ENCODE assay signal across 12 cellular contexts in genomic region chr2:223762853-223763252, GRCh38.
A peak's percentile ranks its signal among the peaks of the same experiment; 100 is the strongest.
DNase-seq lines count a peak whose midpoint lies in the region; ATAC-seq, FAIRE-seq and TF ChIP-seq lines count a peak whose summit lies in the region.
"Had no signal": no experiment of that assay in that cellular context is flagged by ENCODE, and none has a peak within 500 bp of the region (broad histone marks: within the 10 kb centered on the region; RNA-seq: fewer than 3 reads in every experiment).

No MANE protein-coding gene starts in this region.

- WGBS in mesendoderm (ENCODE audit: extremely low coverage, insufficient coverage, low lambda C conversion rate), result no CpG with 5 or more reads among the region's 1 CpG

- H2AK5ac ChIP-seq in mesendoderm (ENCODE audit: low read length), result no peak overlapping the region

- POLR2A ChIA-PET in HCT116 (lab: Charles Lee), result interaction anchor here (1.5 kb wide), 1 partner anchor 66 kb away, joined by 3 read pairs; no protein-coding TSS in a partner anchor

- peak overlapping the region; percentile 69 for H4K8ac ChIP-seq in mesendoderm (ENCODE audit: low read depth, low read length)

- H3K27ac ChIP-seq in HCT116 (ENCODE audit: low read depth, low read length), result peak overlapping the region; percentile 91
- no peak overlapping the region for H3K27ac ChIP-seq in astrocyte (ENCODE audit: low read depth, low read length)
- no peak overlapping the region for H3K27ac ChIP-seq in mesendoderm (ENCODE audit: low read depth, low read length)
- H3K27ac ChIP-seq in tibial artery, result no peak overlapping the region
- H3K27ac ChIP-seq: suprapubic skin had no signal

- TF ChIP-seq CTCF in HCT116 (IDR thresholded peaks at IDR 0.05 in 2 of 3, conservative IDR thresholded peaks at IDR 0.05 in 1 of 3; ENCODE audit: borderline replicate concordance in 1 of 3, insufficient read depth in 1 of 3, low read depth in 2 of 3, low read length in 2 of 3) (no peak), astrocyte (IDR thresholded peaks at IDR 0.05; ENCODE audit: insufficient read depth, low read depth, low read length) (no peak), tibial artery (IDR thresholded peaks at IDR 0.05) (no peak)

- no peak overlapping the region for H3K4me3 Mint-ChIP-seq in astrocyte (ENCODE audit: unreplicated experiment)
- H3K4me3 Mint-ChIP-seq: WTC11 had no signal

- no peaks in the 10 kb centered on the region for H3K36me3 Mint-ChIP-seq in astrocyte (ENCODE audit: low read depth, unreplicated experiment)

- no peak for ATAC-seq in HCT116
- ATAC-seq: K562, WTC11 had no signal

- H4K20me1 ChIP-seq in HCT116 (ENCODE audit: insufficient read depth) (no peaks in the 10 kb centered on the region), astrocyte (ENCODE audit: insufficient read depth, low read length) (no peaks in the 10 kb centered on the region)

- H3K79me1 ChIP-seq in mesendoderm (ENCODE audit: low read length), result no peaks in the 10 kb centered on the region

- H3K36me3 ChIP-seq in HCT116 (ENCODE audit: control insufficient read depth in 1 of 2, insufficient read depth in 2 of 2, low read length in 2 of 2), result peaks cover 6 to 12% of the 10 kb centered on the region in 2 experiments; a peak in 3 of 4 replicates
- no peaks in the 10 kb centered on the region for H3K36me3 ChIP-seq in astrocyte (ENCODE audit: insufficient read depth, low read length)
- H3K36me3 ChIP-seq in mesendoderm (ENCODE audit: control insufficient read depth, insufficient read depth, low read length), result no peaks in the 10 kb centered on the region
- H3K36me3 ChIP-seq in tibial artery, result no peaks in the 10 kb centered on the region
- H3K36me3 ChIP-seq: suprapubic skin had no signal

- H2BK5ac ChIP-seq in mesendoderm (ENCODE audit: low read length), result no peak overlapping the region

- no peak overlapping the region for H3K4ac ChIP-seq in mesendoderm (ENCODE audit: low read depth, low read length)

- H3K9ac ChIP-seq in HCT116 (ENCODE audit: low read length), result peak overlapping the region; percentile 9; the same call in 1 of the 2 replicates
- no peak overlapping the region for H3K9ac ChIP-seq in astrocyte (ENCODE audit: low read length)
- H3K9ac ChIP-seq in mesendoderm (ENCODE audit: low read length), result no peak overlapping the region

- no peak overlapping the region for H3K23ac ChIP-seq in mesendoderm (ENCODE audit: low read length)

- DNase-seq in DMS79 treated with DMSO at 0.1 percent for 48 hours (lab: John Stamatoyannopoulos, UW) (peak; percentile 88), HCT116 (ENCODE audit: low read depth, low spot score) (no peak), astrocyte (ENCODE audit: low read depth) (peak; percentile 70), mesendoderm (no peak), NCI-H2081 (lab: John Stamatoyannopoulos, UW) (no peak), tibial artery (no peak), GM03348 (ENCODE audit: low spot score) (no peak)
- DNase-seq: NCI-H774, spleen had no signal

- intact Hi-C loops in HCT116 (cut with micrococcal nuclease), result no loop called here
- intact Hi-C loops in tibial artery (cut with DNase I; ENCODE audit: low total_unique reads), result no loop called here

- no peak for TF ChIP-seq RAD21 in HCT116 (IDR thresholded peaks at IDR 0.05; ENCODE audit: low read depth)

- H2AFZ ChIP-seq in HCT116 (ENCODE audit: low read depth, low read length, poor library complexity, severe bottlenecking) (no peak overlapping the region), astrocyte (ENCODE audit: low read depth, low read length) (no peak overlapping the region)

- CTCF ChIA-PET in HCT116 (lab: Charles Lee), result interaction anchor here (1.0 to 1.7 kb wide), 3 partner anchors 16 to 97 kb away, joined by 3 to 5 read pairs (median 3); no protein-coding TSS in a partner anchor

- H3K9me3 ChIP-seq in HCT116 (ENCODE audit: control insufficient read depth in 1 of 2, insufficient read depth in 1 of 2, low read depth in 1 of 2, low read length in 2 of 2) (no peaks in the 10 kb centered on the region), astrocyte (ENCODE audit: insufficient read depth, low read depth, low read length) (no peaks in the 10 kb centered on the region), tibial artery (no peaks in the 10 kb centered on the region)
- H3K9me3 ChIP-seq: spleen, suprapubic skin had no signal

- H3K9me2 ChIP-seq in HCT116 (ENCODE audit: insufficient read depth), result no peaks in the 10 kb centered on the region

- H2BK120ac ChIP-seq in mesendoderm (ENCODE audit: low read depth, low read length), result no peak overlapping the region

- H2BK15ac ChIP-seq in mesendoderm (replicated peaks; ENCODE audit: low read depth), result peak overlapping the region; percentile 27

- no peak overlapping the region for H3K56ac ChIP-seq in mesendoderm (ENCODE audit: low read length)

- H3K4me1 ChIP-seq in HCT116 (ENCODE audit: control insufficient read depth in 1 of 2, insufficient read depth in 2 of 2, low read length in 2 of 2) (peaks cover 53 to 62% of the 10 kb centered on the region in 2 experiments), astrocyte (ENCODE audit: insufficient read depth, low read length) (peaks cover 23% of the 10 kb centered on the region), mesendoderm (ENCODE audit: control insufficient read depth, low read depth, low read length) (no peaks in the 10 kb centered on the region), tibial artery (peaks cover 0 to 4% (median 0%) of the 10 kb centered on the region in 4 donors)

- H3K27me3 Mint-ChIP-seq in astrocyte (ENCODE audit: low read depth, unreplicated experiment), result no peaks in the 10 kb centered on the region

- no peak overlapping the region for H3K18ac ChIP-seq in mesendoderm (ENCODE audit: low read length)

- BruUV-seq in HCT116 (replicated peaks; lab: Mats Ljungman, UMichigan), result no TSS peak

- H3K27me3 ChIP-seq in HCT116 (ENCODE audit: insufficient read depth, low read length), result no peaks in the 10 kb centered on the region
- no peaks in the 10 kb centered on the region for H3K27me3 ChIP-seq in astrocyte (ENCODE audit: insufficient read depth, low read length)
- no peaks in the 10 kb centered on the region for H3K27me3 ChIP-seq in mesendoderm (ENCODE audit: insufficient read depth, low read length, poor library complexity)
- H3K27me3 ChIP-seq in tibial artery, result no peaks in the 10 kb centered on the region
- H3K27me3 ChIP-seq: spleen, suprapubic skin had no signal

- FAIRE-seq in astrocyte (lab: Jason Lieb, UNC), result no peak
- FAIRE-seq: K562 had no signal

- H3K79me2 ChIP-seq in HCT116 (ENCODE audit: insufficient read depth, low read length) (peaks cover 5% of the 10 kb centered on the region; the same call in 1 of the 2 replicates), astrocyte (ENCODE audit: insufficient read depth, low read length) (no peaks in the 10 kb centered on the region), mesendoderm (ENCODE audit: control insufficient read depth, insufficient read depth, low read length) (no peaks in the 10 kb centered on the region)

- peaks cover 5% of the 10 kb centered on the region for H3K9me3 Mint-ChIP-seq in astrocyte (ENCODE audit: unreplicated experiment)

- no peak for TF ChIP-seq POLR2A in HCT116 (IDR thresholded peaks at IDR 0.05; ENCODE audit: borderline replicate concordance, extremely low read depth, insufficient read depth, insufficient read length)

- RAD21 ChIA-PET in HCT116 (lab: Charles Lee; ENCODE audit: low non-redundant PET in 1 of 2, low total read pairs in 2 of 2, uncharacterized antibody in 2 of 2, unreplicated experiment in 2 of 2), result interaction anchor here in 1 of 2 experiments (1.4 kb wide), 1 partner anchor 35 kb away, joined by 4 read pairs; no protein-coding TSS in a partner anchor

- H4K5ac ChIP-seq in mesendoderm (ENCODE audit: low read length), result no peak overlapping the region

- no peak overlapping the region for H3K27ac Mint-ChIP-seq in astrocyte (ENCODE audit: unreplicated experiment)
- H3K27ac Mint-ChIP-seq: WTC11 had no signal

- H3K4me1 Mint-ChIP-seq in astrocyte (ENCODE audit: low read depth, unreplicated experiment), result peaks cover 30% of the 10 kb centered on the region
- H3K4me1 Mint-ChIP-seq: WTC11 had no signal

- H3K4me3 ChIP-seq in HCT116 (replicated peaks in 1 of 2; ENCODE audit: low read depth in 1 of 2, low read length in 2 of 2) (no peak overlapping the region), astrocyte (ENCODE audit: insufficient read depth, low read depth, low read length) (no peak overlapping the region), mesendoderm (ENCODE audit: low read length) (no peak overlapping the region), tibial artery (no peak overlapping the region)
- H3K4me3 ChIP-seq: K562, spleen, suprapubic skin had no signal

- H3K4me2 ChIP-seq in HCT116 (ENCODE audit: low read length), result no peak overlapping the region
- no peak overlapping the region for H3K4me2 ChIP-seq in astrocyte (ENCODE audit: low read length)
- no peak overlapping the region for H3K4me2 ChIP-seq in mesendoderm (ENCODE audit: low read length)

TF ChIP-seq in HCT116, 20 proteins besides CTCF, POLR2A, EP300 and RAD21 (continues in another document):
- TF ChIP-seq TCF7L2 (IDR thresholded peaks at IDR 0.05; ENCODE audit: borderline replicate concordance, extremely low read depth, insufficient read depth, insufficient read length), result no peak
- TF ChIP-seq REST (IDR thresholded peaks at IDR 0.05; ENCODE audit: low read depth), result no peak

Comparison
In these comparisons a context has a peak if more than half of its experiments do, and no peak if none do; other contexts are left out.
1. DNase-seq: peak in DMS79 treated with DMSO at 0.1 percent for 48 hours (single experiment) and astrocyte (single experiment); none in HCT116 (single experiment), mesendoderm (single experiment), NCI-H2081 (0 of 2), tibial artery (0 of 2) and GM03348 (single experiment).